In genomic region chr13:32246468-32246867, GRCh38 we compare ENCODE assay signal across 8 cellular contexts.
DNase-seq lines count a peak whose midpoint lies in the region; ATAC-seq and TF ChIP-seq lines count a peak whose summit lies in the region.

No MANE protein-coding gene starts in this region.

- H3K36me3 Mint-ChIP-seq in CD8-positive, alpha-beta T cell: no peaks in the 10 kb centered on the region
- H3K36me3 Mint-ChIP-seq in activated T-cell treated with anti-CD3 and anti-CD28 coated beads, Interleukin-2, amount 50 U/mL, for 72 hours (ENCODE audit: insufficient read depth in 2 of 2): no peaks in the 10 kb centered on the region
- peaks cover 2% of the 10 kb centered on the region for H3K36me3 Mint-ChIP-seq in activated T-helper 1 cell treated with anti-CD3 and anti-CD28 coated beads, Interleukin-12 subunit alpha, Interleukin-12 subunit beta, Interleukin-2, Interleukin-4 antibody, amounts not matched to agents 30 ng/mL and 10 ng/mL and 1 ng/mL, durations not matched to agents 14 hours and 24 hours and 36 hours (ENCODE audit: low read depth)

- no peak overlapping the region for H3K4me3 ChIP-seq in CD8-positive, alpha-beta T cell (ENCODE audit: low read depth, low read length)

- ATAC-seq in CD8-positive, alpha-beta T cell: peak; percentile 56
- ATAC-seq in GM18519 (IDR thresholded peaks at IDR 0.05; ENCODE audit: low FRiP score, unreplicated experiment) (peak; percentile 79), HG02943 (IDR thresholded peaks at IDR 0.05; ENCODE audit: low read depth, unreplicated experiment) (peak; percentile 60), Right ventricle myocardium superior (ENCODE audit: poor library complexity) (peak; percentile 90)
- peak; percentile 80 to 83 for ATAC-seq in activated T-cell treated with anti-CD3 and anti-CD28 coated beads, Interleukin-2, amount 50 U/mL, for 72 hours (replicated peaks in 1 of 2)

- no peaks in the 10 kb centered on the region for H3K4me1 ChIP-seq in CD8-positive, alpha-beta T cell (ENCODE audit: insufficient read depth, low read length)

- DNase-seq in CD8-positive, alpha-beta T cell: peak in 4 of 7 experiments; percentile 8 to 26 (median 18)
- DNase-seq in NCI-H82 (lab: John Stamatoyannopoulos, UW): peak; percentile 91
- DNase-seq in activated T-cell treated with anti-CD3 and anti-CD28 coated beads, Interleukin-2, amount 50 U/mL, for 72 hours: peak; percentile 49 to 58
- DNase-seq in Right ventricle myocardium superior: peak; percentile 50
- peak; percentile 8 for DNase-seq in retina
- DNase-seq in activated T-helper 1 cell treated with anti-CD3 and anti-CD28 coated beads, Interleukin-12 subunit alpha, Interleukin-12 subunit beta, Interleukin-2, Interleukin-4 antibody, amounts not matched to agents 30 ng/mL and 10 ng/mL and 1 ng/mL, durations not matched to agents 14 hours and 24 hours and 36 hours (ENCODE audit: low spot score): no peak

- H3K4me1 Mint-ChIP-seq in CD8-positive, alpha-beta T cell (ENCODE audit: low read depth): no peaks in the 10 kb centered on the region
- peaks cover 6% of the 10 kb centered on the region for H3K4me1 Mint-ChIP-seq in activated T-cell treated with anti-CD3 and anti-CD28 coated beads, Interleukin-2, amount 50 U/mL, for 72 hours (ENCODE audit: low read depth)
- no peaks in the 10 kb centered on the region for H3K4me1 Mint-ChIP-seq in activated T-helper 1 cell treated with anti-CD3 and anti-CD28 coated beads, Interleukin-12 subunit alpha, Interleukin-12 subunit beta, Interleukin-2, Interleukin-4 antibody, amounts not matched to agents 30 ng/mL and 10 ng/mL and 1 ng/mL, durations not matched to agents 14 hours and 24 hours and 36 hours (ENCODE audit: low read depth)

- no peaks in the 10 kb centered on the region for H3K27me3 ChIP-seq in CD8-positive, alpha-beta T cell (ENCODE audit: insufficient read depth, low read length)

- no peak overlapping the region for H3K4me3 Mint-ChIP-seq in CD8-positive, alpha-beta T cell
- H3K4me3 Mint-ChIP-seq in activated T-cell treated with anti-CD3 and anti-CD28 coated beads, Interleukin-2, amount 50 U/mL, for 72 hours: no peak overlapping the region
- H3K4me3 Mint-ChIP-seq in activated T-helper 1 cell treated with anti-CD3 and anti-CD28 coated beads, Interleukin-12 subunit alpha, Interleukin-12 subunit beta, Interleukin-2, Interleukin-4 antibody, amounts not matched to agents 30 ng/mL and 10 ng/mL and 1 ng/mL, durations not matched to agents 14 hours and 24 hours and 36 hours: no peak overlapping the region

- CTCF ChIA-PET in CD8-positive, alpha-beta T cell (lab: Charles Lee): interaction anchor here (0.7 to 3.0 kb wide), 3 partner anchors 9 to 196 kb away, joined by 3 to 12 read pairs (median 3); no protein-coding TSS in a partner anchor

- no peaks in the 10 kb centered on the region for H3K9me3 ChIP-seq in CD8-positive, alpha-beta T cell (ENCODE audit: low read length)

- POLR2A ChIA-PET in CD8-positive, alpha-beta T cell (lab: Charles Lee): no interaction called here

- no peak overlapping the region for H3K27ac ChIP-seq in CD8-positive, alpha-beta T cell (ENCODE audit: low read depth, low read length)

- H3K27me3 Mint-ChIP-seq in CD8-positive, alpha-beta T cell (ENCODE audit: low read depth): no peaks in the 10 kb centered on the region
- no peaks in the 10 kb centered on the region for H3K27me3 Mint-ChIP-seq in activated T-cell treated with anti-CD3 and anti-CD28 coated beads, Interleukin-2, amount 50 U/mL, for 72 hours (ENCODE audit: low read depth)
- peaks cover 2% of the 10 kb centered on the region for H3K27me3 Mint-ChIP-seq in activated T-helper 1 cell treated with anti-CD3 and anti-CD28 coated beads, Interleukin-12 subunit alpha, Interleukin-12 subunit beta, Interleukin-2, Interleukin-4 antibody, amounts not matched to agents 30 ng/mL and 10 ng/mL and 1 ng/mL, durations not matched to agents 14 hours and 24 hours and 36 hours (ENCODE audit: insufficient read depth)

- no peaks in the 10 kb centered on the region for H3K36me3 ChIP-seq in CD8-positive, alpha-beta T cell (ENCODE audit: insufficient read depth, low read length)

- peak; percentile 38 for TF ChIP-seq CTCF in CD8-positive, alpha-beta T cell (IDR thresholded peaks at IDR 0.05)

- H3K27ac Mint-ChIP-seq in CD8-positive, alpha-beta T cell: no peak overlapping the region
- peak overlapping the region; percentile 23 for H3K27ac Mint-ChIP-seq in activated T-cell treated with anti-CD3 and anti-CD28 coated beads, Interleukin-2, amount 50 U/mL, for 72 hours
- no peak overlapping the region for H3K27ac Mint-ChIP-seq in activated T-helper 1 cell treated with anti-CD3 and anti-CD28 coated beads, Interleukin-12 subunit alpha, Interleukin-12 subunit beta, Interleukin-2, Interleukin-4 antibody, amounts not matched to agents 30 ng/mL and 10 ng/mL and 1 ng/mL, durations not matched to agents 14 hours and 24 hours and 36 hours

- intact Hi-C loops in CD8-positive, alpha-beta T cell (cut with DNase I, micrococcal nuclease): no loop called here
- intact Hi-C loops in Right ventricle myocardium superior (cut with DNase I): loop anchor here (2.0 to 5.0 kb wide), 2 partner anchors 54 to 66 kb away; no protein-coding TSS in a partner anchor
- intact Hi-C loops in activated T-helper 1 cell treated with anti-CD3 and anti-CD28 coated beads, Interleukin-12 subunit alpha, Interleukin-12 subunit beta, Interleukin-2, Interleukin-4 antibody, amounts not matched to agents 30 ng/mL and 10 ng/mL and 1 ng/mL, durations not matched to agents 14 hours and 24 hours and 36 hours (cut with micrococcal nuclease): loop anchor here (1.0 to 2.0 kb wide), 3 partner anchors 54 to 336 kb away; no protein-coding TSS in a partner anchor

- H3K9me3 Mint-ChIP-seq in CD8-positive, alpha-beta T cell: no peaks in the 10 kb centered on the region
- H3K9me3 Mint-ChIP-seq in activated T-cell treated with anti-CD3 and anti-CD28 coated beads, Interleukin-2, amount 50 U/mL, for 72 hours: no peaks in the 10 kb centered on the region
- H3K9me3 Mint-ChIP-seq in activated T-helper 1 cell treated with anti-CD3 and anti-CD28 coated beads, Interleukin-12 subunit alpha, Interleukin-12 subunit beta, Interleukin-2, Interleukin-4 antibody, amounts not matched to agents 30 ng/mL and 10 ng/mL and 1 ng/mL, durations not matched to agents 14 hours and 24 hours and 36 hours: no peaks in the 10 kb centered on the region

Comparison
In these comparisons a context has a peak if more than half of its experiments do, and no peak if none do; other contexts are left out.
1. intact Hi-C loops: an anchor here in Right ventricle myocardium superior (2.0 to 5.0 kb wide) and activated T-helper 1 cell treated with anti-CD3 and anti-CD28 coated beads, Interleukin-12 subunit alpha, Interleukin-12 subunit beta, Interleukin-2, Interleukin-4 antibody, amounts not matched to agents 30 ng/mL and 10 ng/mL and 1 ng/mL, durations not matched to agents 14 hours and 24 hours and 36 hours (1.0 to 2.0 kb wide); none called in CD8-positive, alpha-beta T cell.